ENCODE assay signal across 13 cellular contexts in the genomic region with DNA sequence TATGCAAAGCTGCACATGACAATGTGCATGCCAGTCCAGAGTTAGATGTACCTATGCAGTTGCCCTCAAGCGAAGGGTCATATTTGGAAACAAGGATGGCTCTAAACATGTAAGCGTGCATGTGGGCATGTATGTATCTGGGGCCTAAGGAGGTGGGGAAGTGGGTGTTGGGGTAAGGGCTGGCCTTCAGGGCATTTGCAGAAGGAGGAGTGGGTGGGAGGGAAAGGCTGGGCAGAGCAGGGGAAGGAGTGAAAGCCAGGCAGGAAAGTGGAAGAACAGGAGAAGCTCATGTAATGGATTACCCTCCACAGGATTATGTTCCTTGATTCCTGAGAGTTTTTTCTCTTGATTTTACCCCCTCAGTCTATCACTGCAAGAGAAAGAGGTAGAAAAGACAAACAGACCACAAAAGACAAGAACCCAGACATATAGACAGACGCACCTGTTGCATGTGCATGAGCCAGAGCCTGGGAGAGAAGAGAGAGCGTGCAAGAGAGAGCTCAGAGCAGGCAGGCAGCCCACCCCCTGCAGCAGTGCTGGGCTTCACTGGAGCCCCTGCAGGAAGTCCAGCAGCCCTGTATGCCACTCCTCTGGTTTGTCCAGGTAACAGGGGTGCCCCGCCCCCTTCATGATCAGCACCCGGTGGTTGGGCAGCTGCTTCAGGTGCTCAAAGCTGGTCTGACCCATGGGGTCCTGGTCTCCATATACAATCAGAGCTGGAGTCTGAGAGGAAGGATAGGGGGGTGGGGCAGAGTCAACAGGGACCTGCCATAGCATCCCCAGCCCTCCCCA. TPM values are rescaled to one million over a fixed set of nuclear protein-coding genes. Genes with fewer than 3 reads are reported as not detected.
DNase-seq lines count a peak whose midpoint lies in the region; ATAC-seq, FAIRE-seq and TF ChIP-seq lines count a peak whose summit lies in the region.
"Had no signal": no experiment of that assay in that cellular context is flagged by ENCODE, and none has a peak within 500 bp of the region (broad histone marks: within the 10 kb centered on the region; RNA-seq: fewer than 3 reads in every experiment).

No MANE protein-coding gene starts in this region.

- H3K27ac Mint-ChIP-seq in natural killer cell = no peak overlapping the region
- H3K27ac Mint-ChIP-seq in natural killer cell treated with Interleukin-12 subunit alpha and Interleukin-12 subunit beta and Interleukin-15 and Interleukin-18, amount 100 ng/mL, for 72 hours = no peak overlapping the region

- H3K27me3 Mint-ChIP-seq in natural killer cell (ENCODE audit: low read depth in 2 of 2) = peaks cover 0 to 6% of the 10 kb centered on the region in 2 donors
- H3K27me3 Mint-ChIP-seq in natural killer cell treated with Interleukin-12 subunit alpha and Interleukin-12 subunit beta and Interleukin-15 and Interleukin-18, amount 100 ng/mL, for 72 hours = peaks cover 0 to 8% of the 10 kb centered on the region in 2 donors

- H3K9ac ChIP-seq in SU-DHL-6 (ENCODE audit: low read length) (no peak overlapping the region), keratinocyte (ENCODE audit: control insufficient read depth, extremely low read depth, insufficient read depth, low read length) (no peak overlapping the region)

- peaks cover 6 to 38% of the 10 kb centered on the region in 2 donors for H3K4me1 Mint-ChIP-seq in natural killer cell
- H3K4me1 Mint-ChIP-seq in natural killer cell treated with Interleukin-12 subunit alpha and Interleukin-12 subunit beta and Interleukin-15 and Interleukin-18, amount 100 ng/mL, for 72 hours (ENCODE audit: low read depth in 2 of 2) = peaks cover 14 to 18% of the 10 kb centered on the region in 2 donors

- H3K36me3 Mint-ChIP-seq in natural killer cell = no peaks in the 10 kb centered on the region
- no peaks in the 10 kb centered on the region for H3K36me3 Mint-ChIP-seq in natural killer cell treated with Interleukin-12 subunit alpha and Interleukin-12 subunit beta and Interleukin-15 and Interleukin-18, amount 100 ng/mL, for 72 hours

- H3K27me3 ChIP-seq in SU-DHL-6 (ENCODE audit: low read length) (no peaks in the 10 kb centered on the region), keratinocyte (ENCODE audit: control insufficient read depth, extremely low read depth, insufficient read depth, low read length) (no peaks in the 10 kb centered on the region)

- H3K4me3 Mint-ChIP-seq in natural killer cell = peak overlapping the region; percentile 71
- no peak overlapping the region for H3K4me3 Mint-ChIP-seq in natural killer cell treated with Interleukin-12 subunit alpha and Interleukin-12 subunit beta and Interleukin-15 and Interleukin-18, amount 100 ng/mL, for 72 hours

- ATAC-seq in natural killer cell (no peak), HG02623 (IDR thresholded peaks at IDR 0.05; ENCODE audit: unreplicated experiment) (no peak)
- no peak for ATAC-seq in natural killer cell treated with Interleukin-12 subunit alpha and Interleukin-12 subunit beta and Interleukin-15 and Interleukin-18, amount 100 ng/mL, for 72 hours

- H3K4me3 ChIP-seq in SU-DHL-6 (ENCODE audit: insufficient read depth, low read length, poor library complexity, severe bottlenecking) (no peak overlapping the region), keratinocyte (ENCODE audit: control insufficient read depth in 2 of 3, extremely low read depth in 1 of 3, insufficient read depth in 2 of 3, low read depth in 1 of 3, low read length in 3 of 3) (no peak overlapping the region)

- H3K9me1 ChIP-seq in keratinocyte (ENCODE audit: control insufficient read depth, extremely low read depth, insufficient read depth, low read length) = no peaks in the 10 kb centered on the region

- H3K36me3 ChIP-seq in SU-DHL-6 (ENCODE audit: low read length) (no peaks in the 10 kb centered on the region), keratinocyte (ENCODE audit: control insufficient read depth in 2 of 2, extremely low read depth in 1 of 2, insufficient read depth in 2 of 2, low read length in 2 of 2) (peaks cover 0 to 1% of the 10 kb centered on the region in 2 experiments)
- H3K36me3 ChIP-seq: upper lobe of left lung had no signal

- intact Hi-C loops in natural killer cell (cut with micrococcal nuclease) = no loop called here

- dilution Hi-C loops in keratinocyte (cut with MboI; ENCODE audit: extremely low pct_ligation_motif_present, low sequenced_read_pairs) = no loop called here

- peaks cover 5% of the 10 kb centered on the region; the same call in 1 of the 2 replicates for H3K79me2 ChIP-seq in SU-DHL-6 (ENCODE audit: insufficient read depth, low read length)
- peaks cover 4% of the 10 kb centered on the region for H3K79me2 ChIP-seq in keratinocyte (ENCODE audit: control insufficient read depth, insufficient read depth, low read length)

- H3K4me2 ChIP-seq in SU-DHL-6 (ENCODE audit: low read depth, low read length, poor library complexity, severe bottlenecking) (no peak overlapping the region), keratinocyte (ENCODE audit: control insufficient read depth, extremely low read depth, insufficient read depth, low read depth, low read length) (no peak overlapping the region)

- 0 out of 2 replicates have a peak, but pooled peaks cover 7% of the 10 kb centered on the region for H3F3A ChIP-seq in SU-DHL-6 (ENCODE audit: insufficient read depth)

- DNase-seq in natural killer cell (no peak), keratinocyte (ENCODE audit: low read depth, low spot score) (no peak), DMS 273 (lab: John Stamatoyannopoulos, UW; ENCODE audit: unreplicated experiment) (no peak), NCI-H2029 treated with DMSO at 0.1 percent for 48 hours (lab: John Stamatoyannopoulos, UW) (no peak), GM03348 (ENCODE audit: low spot score) (no peak)
- DNase-seq in natural killer cell treated with Interleukin-12 subunit alpha and Interleukin-12 subunit beta and Interleukin-15 and Interleukin-18, amount 100 ng/mL, for 72 hours (ENCODE audit: low spot score) = no peak
- DNase-seq: NCI-H2171; stimulated activated CD4-positive, alpha-beta T cell treated with anti-CD3 and anti-CD28 coated beads, Interleukin-2, amount 100 ng/mL, for 48 hours; upper lobe of left lung had no signal

- H3K27ac ChIP-seq in SU-DHL-6 (ENCODE audit: low read depth, low read length) (0 out of 2 replicates have a peak overlapping the region, but pooled peaks have one; percentile 15), keratinocyte (ENCODE audit: control insufficient read depth, insufficient read depth, low read length) (no peak overlapping the region)

- TF ChIP-seq CTCF in natural killer cell (IDR thresholded peaks at IDR 0.05) (no peak), SU-DHL-6 (IDR thresholded peaks at IDR 0.05; ENCODE audit: insufficient read depth, low read length, poor library complexity, severe bottlenecking) (no peak), keratinocyte (optimal IDR thresholded peaks at IDR 0.05 in 1 of 3, IDR thresholded peaks at IDR 0.05 in 1 of 3, conservative IDR thresholded peaks at IDR 0.05 in 1 of 3; ENCODE audit: extremely low read depth in 1 of 3, insufficient read depth in 2 of 3, low read length in 3 of 3) (no peak)

- H2AFZ ChIP-seq in SU-DHL-6 (ENCODE audit: low read depth, low read length, severe bottlenecking) = no peak overlapping the region
- H2AFZ ChIP-seq in keratinocyte (ENCODE audit: control insufficient read depth, low read length) = no peak overlapping the region

- no peaks in the 10 kb centered on the region for H3K9me3 Mint-ChIP-seq in natural killer cell
- no peaks in the 10 kb centered on the region for H3K9me3 Mint-ChIP-seq in natural killer cell treated with Interleukin-12 subunit alpha and Interleukin-12 subunit beta and Interleukin-15 and Interleukin-18, amount 100 ng/mL, for 72 hours

- no peaks in the 10 kb centered on the region for H3K9me2 ChIP-seq in SU-DHL-6 (replicated peaks; ENCODE audit: insufficient read depth, low read length)

- FAIRE-seq in keratinocyte (lab: Jason Lieb, UNC) = peak; percentile 44
- FAIRE-seq: colon had no signal

- no peaks in the 10 kb centered on the region for H4K20me1 ChIP-seq in SU-DHL-6 (ENCODE audit: low read depth, low read length)
- no peaks in the 10 kb centered on the region for H4K20me1 ChIP-seq in keratinocyte (ENCODE audit: control insufficient read depth, extremely low read depth, insufficient read depth, low read length)

- H3K4me1 ChIP-seq in keratinocyte (ENCODE audit: control insufficient read depth, extremely low read depth, insufficient read depth, low read length) = peaks cover 20% of the 10 kb centered on the region

- H3K9me3 ChIP-seq in SU-DHL-6 (ENCODE audit: insufficient read depth, low read length) = no peaks in the 10 kb centered on the region
- no peaks in the 10 kb centered on the region for H3K9me3 ChIP-seq in keratinocyte (ENCODE audit: control insufficient read depth, low read depth, low read length)
- H3K9me3 ChIP-seq: upper lobe of left lung had no signal

RNA-seq across cellular contexts. Expression of a gene that starts 1.8 kb away (rescaled TPM):
- 10 to 100 TPM; 15.0 to 24.7 (median 18.4) TPM for total RNA-seq in natural killer cell
- total RNA-seq in natural killer cell treated with Interleukin-12 subunit alpha and Interleukin-12 subunit beta and Interleukin-15 and Interleukin-18, amount 100 ng/mL, for 72 hours = 1 to 10 TPM; 7.9 to 8.4 TPM
- 25.2 to 48.7 TPM (median 35.0 TPM) in 3 replicates for polyA plus RNA-seq in keratinocyte
- polyA plus RNA-seq in keratinocyte (2011; ENCODE audit: low read depth) = 12.1 TPM
- polyA plus RNA-seq in keratinocyte (2011; cell fraction: cytosol; rRNA removed) = 36.7 and 63.1 TPM in 2 replicates
- polyA plus RNA-seq in keratinocyte (2011; cell fraction: nucleus; rRNA removed) = 46.9 and 68.3 TPM in 2 replicates
- polyA plus RNA-seq in keratinocyte (2012; ENCODE audit: low replicate concordance) = 28.2 and 37.6 TPM in 2 replicates
- polyA minus RNA-seq in keratinocyte = 30.8 to 67.1 TPM (median 45.1 TPM) in 3 replicates
- polyA minus RNA-seq in keratinocyte (2011; cell fraction: cytosol; rRNA and poly(A)+ RNA removed) = 59.7 TPM
- 13.2 and 15.2 TPM in 2 replicates for polyA minus RNA-seq in keratinocyte (2011; cell fraction: nucleus; rRNA and poly(A)+ RNA removed)

RNA-seq across cellular contexts. Expression of a gene that starts 4.8 kb away (rescaled TPM):
- 10 to 100 TPM; 32.8 to 42.2 (median 34.2) TPM for total RNA-seq in natural killer cell
- 10 to 100 TPM; 28.0 to 33.2 TPM for total RNA-seq in natural killer cell treated with Interleukin-12 subunit alpha and Interleukin-12 subunit beta and Interleukin-15 and Interleukin-18, amount 100 ng/mL, for 72 hours
- polyA plus RNA-seq in keratinocyte = 32.8 to 57.2 TPM (median 34.7 TPM) in 3 replicates
- polyA plus RNA-seq in keratinocyte (2011; ENCODE audit: low read depth) = 8.3 TPM
- 40.0 and 45.9 TPM in 2 replicates for polyA plus RNA-seq in keratinocyte (2011; cell fraction: cytosol; rRNA removed)
- 23.1 and 27.2 TPM in 2 replicates for polyA plus RNA-seq in keratinocyte (2011; cell fraction: nucleus; rRNA removed)
- polyA plus RNA-seq in keratinocyte (2012; ENCODE audit: low replicate concordance) = 28.0 and 31.3 TPM in 2 replicates
- polyA minus RNA-seq in keratinocyte = 36.1 to 50.6 TPM (median 42.4 TPM) in 3 replicates
- polyA minus RNA-seq in keratinocyte (2011; cell fraction: cytosol; rRNA and poly(A)+ RNA removed) = 44.9 TPM
- polyA minus RNA-seq in keratinocyte (2011; cell fraction: nucleus; rRNA and poly(A)+ RNA removed) = 10.8 and 15.4 TPM in 2 replicates

RNA-seq across cellular contexts. Expression of a gene that starts 5.8 kb away (rescaled TPM):
- 10 to 100 TPM; 12.0 to 14.7 (median 13.4) TPM for total RNA-seq in natural killer cell
- total RNA-seq in natural killer cell treated with Interleukin-12 subunit alpha and Interleukin-12 subunit beta and Interleukin-15 and Interleukin-18, amount 100 ng/mL, for 72 hours = 10 to 100 TPM in 1 of 2 donors, 1 to 10 TPM in 1; 8.7 to 13.1 TPM
- 6.9 to 10.6 TPM (median 7.5 TPM) in 3 replicates for polyA plus RNA-seq in keratinocyte
- not detected for polyA plus RNA-seq in keratinocyte (2011; ENCODE audit: low read depth)
- 7.1 and 12.4 TPM in 2 replicates for polyA plus RNA-seq in keratinocyte (2011; cell fraction: cytosol; rRNA removed)
- polyA plus RNA-seq in keratinocyte (2011; cell fraction: nucleus; rRNA removed) = 4.0 and 5.9 TPM in 2 replicates
- 2.2 and 8.6 TPM in 2 replicates for polyA plus RNA-seq in keratinocyte (2012; ENCODE audit: low replicate concordance)
- polyA minus RNA-seq in keratinocyte = 3.0 to 10.1 TPM (median 4.1 TPM) in 3 replicates
- polyA minus RNA-seq in keratinocyte (2011; cell fraction: cytosol; rRNA and poly(A)+ RNA removed) = 10.0 TPM
- polyA minus RNA-seq in keratinocyte (2011; cell fraction: nucleus; rRNA and poly(A)+ RNA removed) = 0.62 and 2.7 TPM in 2 replicates

RNA-seq across cellular contexts. Expression of a gene that starts 13.9 kb away (rescaled TPM):
- not detected for total RNA-seq in natural killer cell
- total RNA-seq in natural killer cell treated with Interleukin-12 subunit alpha and Interleukin-12 subunit beta and Interleukin-15 and Interleukin-18, amount 100 ng/mL, for 72 hours = not detected
- not detected in 3 replicates for polyA plus RNA-seq in keratinocyte
- polyA plus RNA-seq in keratinocyte (2011; ENCODE audit: low read depth) = not detected
- not detected in 2 replicates for polyA plus RNA-seq in keratinocyte (2011; cell fraction: cytosol; rRNA removed)
- polyA plus RNA-seq in keratinocyte (2011; cell fraction: nucleus; rRNA removed) = not detected in 2 replicates
- polyA plus RNA-seq in keratinocyte (2012; ENCODE audit: low replicate concordance) = not detected in 2 replicates
- polyA minus RNA-seq in keratinocyte = not detected in 3 replicates
- not detected for polyA minus RNA-seq in keratinocyte (2011; cell fraction: cytosol; rRNA and poly(A)+ RNA removed)
- not detected in 2 replicates for polyA minus RNA-seq in keratinocyte (2011; cell fraction: nucleus; rRNA and poly(A)+ RNA removed)
- total RNA-seq: Daoy, upper lobe of left lung had no signal

RNA-seq across cellular contexts. Expression of a gene that starts 14.3 kb away (rescaled TPM):
- 10 to 100 TPM in 2 of 3 donors, 1 to 10 TPM in 1; 8.4 to 19.5 (median 13.8) TPM for total RNA-seq in natural killer cell
- total RNA-seq in natural killer cell treated with Interleukin-12 subunit alpha and Interleukin-12 subunit beta and Interleukin-15 and Interleukin-18, amount 100 ng/mL, for 72 hours = 10 to 100 TPM; 22.4 to 42.6 TPM
- 71.8 to 91.8 TPM (median 76.6 TPM) in 3 replicates for polyA plus RNA-seq in keratinocyte
- 18.5 TPM for polyA plus RNA-seq in keratinocyte (2011; ENCODE audit: low read depth)
- 78.8 and 120 TPM in 2 replicates for polyA plus RNA-seq in keratinocyte (2011; cell fraction: cytosol; rRNA removed)
- polyA plus RNA-seq in keratinocyte (2011; cell fraction: nucleus; rRNA removed) = 100 and 133 TPM in 2 replicates
- polyA plus RNA-seq in keratinocyte (2012; ENCODE audit: low replicate concordance) = 69.1 and 86.6 TPM in 2 replicates
- polyA minus RNA-seq in keratinocyte = 89.2 to 310 TPM (median 100 TPM) in 3 replicates
- polyA minus RNA-seq in keratinocyte (2011; cell fraction: cytosol; rRNA and poly(A)+ RNA removed) = 154 TPM
- 37.4 and 52.6 TPM in 2 replicates for polyA minus RNA-seq in keratinocyte (2011; cell fraction: nucleus; rRNA and poly(A)+ RNA removed)
